Comparison of ENCODE assay signal across 4 cellular contexts in the genomic region with DNA sequence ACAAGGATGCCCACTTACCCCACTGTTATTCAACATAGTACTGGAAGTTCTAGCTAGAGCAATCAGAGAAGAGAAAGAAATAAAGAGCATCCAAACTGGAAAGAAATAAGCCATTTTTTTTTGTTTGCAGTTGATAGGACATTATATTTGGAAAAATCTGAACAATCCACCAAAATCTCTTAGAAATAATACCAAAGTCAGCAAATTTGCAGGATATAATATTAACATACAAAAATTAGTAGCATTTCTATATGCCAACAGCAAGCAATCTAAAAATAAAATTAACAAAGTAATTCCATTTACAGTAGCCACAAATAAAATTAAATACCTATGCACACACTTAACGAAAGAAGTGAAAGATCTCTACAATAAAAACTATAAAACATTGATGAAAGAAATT.
TF ChIP-seq lines count a peak whose summit lies in the region.

No MANE protein-coding gene starts in this region.

TF ChIP-seq in HepG2, 621 proteins besides CTCF, POLR2A, EP300 and RAD21 (continues in another document):
- TF ChIP-seq ZNF224 (CRISPR knock-in tag; IDR thresholded peaks at IDR 0.05) (no peak), MAFK (conservative IDR thresholded peaks at IDR 0.05 in 1 of 2, IDR thresholded peaks at IDR 0.05 in 1 of 2; ENCODE audit: low read length in 2 of 2) (peak; percentile 44 to 71; a peak in 3 of 4 replicates), MAFF (IDR thresholded peaks at IDR 0.05; ENCODE audit: low read depth, low read length) (peak; percentile 63; the same call in 1 of the 2 replicates)
- TF ChIP-seq, protein P1, sequence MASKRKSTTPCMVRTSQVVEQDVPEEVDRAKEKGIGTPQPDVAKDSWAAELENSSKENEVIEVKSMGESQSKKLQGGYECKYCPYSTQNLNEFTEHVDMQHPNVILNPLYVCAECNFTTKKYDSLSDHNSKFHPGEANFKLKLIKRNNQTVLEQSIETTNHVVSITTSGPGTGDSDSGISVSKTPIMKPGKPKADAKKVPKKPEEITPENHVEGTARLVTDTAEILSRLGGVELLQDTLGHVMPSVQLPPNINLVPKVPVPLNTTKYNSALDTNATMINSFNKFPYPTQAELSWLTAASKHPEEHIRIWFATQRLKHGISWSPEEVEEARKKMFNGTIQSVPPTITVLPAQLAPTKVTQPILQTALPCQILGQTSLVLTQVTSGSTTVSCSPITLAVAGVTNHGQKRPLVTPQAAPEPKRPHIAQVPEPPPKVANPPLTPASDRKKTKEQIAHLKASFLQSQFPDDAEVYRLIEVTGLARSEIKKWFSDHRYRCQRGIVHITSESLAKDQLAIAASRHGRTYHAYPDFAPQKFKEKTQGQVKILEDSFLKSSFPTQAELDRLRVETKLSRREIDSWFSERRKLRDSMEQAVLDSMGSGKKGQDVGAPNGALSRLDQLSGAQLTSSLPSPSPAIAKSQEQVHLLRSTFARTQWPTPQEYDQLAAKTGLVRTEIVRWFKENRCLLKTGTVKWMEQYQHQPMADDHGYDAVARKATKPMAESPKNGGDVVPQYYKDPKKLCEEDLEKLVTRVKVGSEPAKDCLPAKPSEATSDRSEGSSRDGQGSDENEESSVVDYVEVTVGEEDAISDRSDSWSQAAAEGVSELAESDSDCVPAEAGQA (IDR thresholded peaks at IDR 0.05; ENCODE audit: low read depth): no peak
- TF ChIP-seq, protein P1 (CRISPR knock-in tag; IDR thresholded peaks at IDR 0.05; ENCODE audit: borderline replicate concordance): no peak

TF ChIP-seq in A549, 52 proteins besides CTCF, POLR2A, EP300 and RAD21:
- TF ChIP-seq EHMT2 (IDR thresholded peaks at IDR 0.05; ENCODE audit: low read depth) (no peak), ZSCAN20 (CRISPR knock-in tag; IDR thresholded peaks at IDR 0.05) (no peak), MAFK (IDR thresholded peaks at IDR 0.05; ENCODE audit: partially characterized antibody) (peak; percentile 58)
TF ChIP-seq in A549: peak in this region for 1.

TF ChIP-seq in IMR-90, 13 proteins besides CTCF, POLR2A, EP300 and RAD21:
- no peak for TF ChIP-seq CEBPB (IDR thresholded peaks at IDR 0.05; ENCODE audit: low read depth, low read length)
- peak; percentile 42 for TF ChIP-seq MAFK (IDR thresholded peaks at IDR 0.05; ENCODE audit: low read depth, low read length)

TF ChIP-seq in K562, 482 proteins besides CTCF, POLR2A, EP300 and RAD21:
- no peak for TF ChIP-seq LEF1 (IDR thresholded peaks at IDR 0.05)
- TF ChIP-seq MED1 (CRISPR knock-in tag; IDR thresholded peaks at IDR 0.05; ENCODE audit: borderline replicate concordance): no peak
- peak; percentile 64 for TF ChIP-seq ZNF316 (IDR thresholded peaks at IDR 0.05)
- no peak for TF ChIP-seq ETV5 (CRISPR knock-in tag; IDR thresholded peaks at IDR 0.05; ENCODE audit: low read depth)
- TF ChIP-seq TCFL5 (CRISPR knock-in tag; conservative IDR thresholded peaks at IDR 0.05): no peak
- TF ChIP-seq WHSC1 (IDR thresholded peaks at IDR 0.05; ENCODE audit: low read length): no peak
- TF ChIP-seq CREB5 (CRISPR knock-in tag; IDR thresholded peaks at IDR 0.05): no peak
- TF ChIP-seq, protein P2, sequence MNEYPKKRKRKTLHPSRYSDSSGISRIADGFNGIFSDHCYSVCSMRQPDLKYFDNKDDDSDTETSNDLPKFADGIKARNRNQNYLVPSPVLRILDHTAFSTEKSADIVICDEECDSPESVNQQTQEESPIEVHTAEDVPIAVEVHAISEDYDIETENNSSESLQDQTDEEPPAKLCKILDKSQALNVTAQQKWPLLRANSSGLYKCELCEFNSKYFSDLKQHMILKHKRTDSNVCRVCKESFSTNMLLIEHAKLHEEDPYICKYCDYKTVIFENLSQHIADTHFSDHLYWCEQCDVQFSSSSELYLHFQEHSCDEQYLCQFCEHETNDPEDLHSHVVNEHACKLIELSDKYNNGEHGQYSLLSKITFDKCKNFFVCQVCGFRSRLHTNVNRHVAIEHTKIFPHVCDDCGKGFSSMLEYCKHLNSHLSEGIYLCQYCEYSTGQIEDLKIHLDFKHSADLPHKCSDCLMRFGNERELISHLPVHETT (CRISPR knock-in tag; conservative IDR thresholded peaks at IDR 0.05 in 1 of 2, IDR thresholded peaks at IDR 0.05 in 1 of 2): no peak
- no peak for TF ChIP-seq KLF13 (tag; IDR thresholded peaks at IDR 0.05; ENCODE audit: borderline replicate concordance, low read depth)
- TF ChIP-seq CHCHD3 (CRISPR knock-in tag; IDR thresholded peaks at IDR 0.05): no peak
- peak; percentile 21; the same call in 1 of the 2 replicates for TF ChIP-seq MAFF (IDR thresholded peaks at IDR 0.05; ENCODE audit: low read length)
- peak; percentile 38; the same call in 1 of the 2 replicates for TF ChIP-seq MAFG (tag; conservative IDR thresholded peaks at IDR 0.05)
- TF ChIP-seq C11orf30 (IDR thresholded peaks at IDR 0.05; ENCODE audit: low read depth): peak; percentile 45; the same call in 1 of the 2 replicates
